In genomic region chr3:13077431-13078157, GRCh38 we compare ENCODE assay signal across 11 cellular contexts. TPM values are rescaled to one million over a fixed set of nuclear protein-coding genes. Genes with fewer than 3 reads are reported as not detected.
DNase-seq lines count a peak whose midpoint lies in the region; ATAC-seq lines count a peak whose summit lies in the region.
"Had no signal": no experiment of that assay in that cellular context is flagged by ENCODE, and none has a peak within 500 bp of the region (broad histone marks: within the 10 kb centered on the region; RNA-seq: fewer than 3 reads in every experiment).

No MANE protein-coding gene starts in this region.

- ATAC-seq in Right ventricle myocardium superior (ENCODE audit: poor library complexity), result peak; percentile 64

- intact Hi-C loops in Right ventricle myocardium superior (cut with DNase I), result no loop called here

- H3K27ac ChIP-seq in temporal lobe (ENCODE audit: low read depth, low read length), result peak overlapping the region; percentile 78

- DNase-seq in NCI-H1694 (lab: John Stamatoyannopoulos, UW), result peak; percentile 33
- DNase-seq in NCI-H1694 treated with DMSO at 0.1 percent for 48 hours (lab: John Stamatoyannopoulos, UW), result no peak
- DNase-seq in NCI-H774 (lab: John Stamatoyannopoulos, UW), result peak; percentile 51
- DNase-seq in Right ventricle myocardium superior, result peak; percentile 85
- DNase-seq in activated naive CD4-positive, alpha-beta T cell (lab: John Stamatoyannopoulos, UW), result no peak
- no peak for DNase-seq in activated gamma-delta T cell treated with Interleukin-2 at 50 U/mL for 16 hours
- DNase-seq in NOMO-1 (lab: John Stamatoyannopoulos, UW; ENCODE audit: unreplicated experiment in 2 of 2), result no peak
- DNase-seq: activated T-cell treated with anti-CD3 and anti-CD28 coated beads, Interleukin-2, amount 50 U/mL, for 1 hour; KBM-7; stimulated activated CD4-positive, alpha-beta T cell treated with anti-CD3 and anti-CD28 coated beads, Interleukin-4, amount 100 ng/mL, for 24 hours had no signal

RNA-seq across cellular contexts. Expression of gene IQSEC1, which starts 4.4 kb away (rescaled TPM):
- total RNA-seq in Right ventricle myocardium superior, result 78.6 TPM
- total RNA-seq in temporal lobe, result 19.4 TPM

Comparison
In these comparisons a context has a peak if more than half of its experiments do, and no peak if none do; other contexts are left out.
1. DNase-seq: peak in NCI-H1694 (single experiment), NCI-H774 (single experiment) and Right ventricle myocardium superior (single experiment); none in NCI-H1694 treated with DMSO at 0.1 percent for 48 hours (single experiment), activated naive CD4-positive, alpha-beta T cell (0 of 4), activated gamma-delta T cell treated with Interleukin-2 at 50 U/mL for 16 hours (single experiment) and NOMO-1 (0 of 2).